ENCODE assay signal across 22 cellular contexts in genomic region chr5:172745406-172745805, GRCh38.
"Had no signal": no experiment of that assay in that cellular context is flagged by ENCODE, and none has a peak within 500 bp of the region (broad histone marks: within the 10 kb centered on the region; RNA-seq: fewer than 3 reads in every experiment).

No MANE protein-coding gene starts in this region.

- H3K4me3 ChIP-seq: dorsolateral prefrontal cortex, right atrium auricular region, spleen, upper lobe of left lung, uterus had no signal

- H3K27ac ChIP-seq: dorsolateral prefrontal cortex, epithelial cell of prostate, foreskin keratinocyte, neutrophil, spleen, uterus had no signal

- DNase-seq: central memory CD4-positive, alpha-beta T cell; cortex of kidney; dorsolateral prefrontal cortex; effector memory CD4-positive, alpha-beta T cell; head of caudate nucleus; hippocampal formation; left colon; mesendoderm; naive thymus-derived CD4-positive, alpha-beta T cell; spleen; stimulated activated CD4-positive, alpha-beta T cell treated with anti-CD3 and anti-CD28 coated beads, Interleukin-15, amount 100 ng/mL, for 24 hours; stimulated activated CD4-positive, alpha-beta T cell treated with anti-CD3 and anti-CD28 coated beads, Interleukin-1b, Interleukin-23, amount 100 ng/mL, for 48 hours; stimulated activated CD4-positive, alpha-beta T cell treated with anti-CD3 and anti-CD28 coated beads, Interleukin-4, amount 100 ng/mL, for 4 hours; stimulated activated naive B cell treated with anti-CD40 and anti-IgM and Interleukin-4, amounts not matched to agents 10 μg/mL and 1 μg/mL and 100 μg/mL, for 72 hours; stimulated activated naive CD8-positive, alpha-beta T cell treated with anti-CD3 and anti-CD28 coated beads, Interleukin-15, amount 100 ng/mL, for 72 hours; substantia nigra; upper lobe of left lung; uterus had no signal

- H3K9me3 ChIP-seq: neutrophil, upper lobe of left lung, uterus had no signal

- H3K27me3 ChIP-seq: dorsolateral prefrontal cortex, foreskin keratinocyte, neutrophil, right atrium auricular region, spleen, upper lobe of left lung, uterus had no signal

- ATAC-seq: left colon; naive thymus-derived CD4-positive, alpha-beta T cell; stimulated activated naive B cell treated with anti-CD40 and anti-IgM and Interleukin-4, amounts not matched to agents 10 μg/mL and 1 μg/mL and 100 μg/mL, for 72 hours; stimulated activated naive CD8-positive, alpha-beta T cell treated with anti-CD3 and anti-CD28 coated beads, Interleukin-15, amount 100 ng/mL, for 72 hours had no signal

- H3K36me3 ChIP-seq: neutrophil, right atrium auricular region, spleen, upper lobe of left lung, uterus had no signal
